8 cellular contexts compared by ENCODE assay signal in genomic region chr9:93566408-93567270, GRCh38. TPM values are rescaled to one million over a fixed set of nuclear protein-coding genes. Genes with fewer than 3 reads are reported as not detected.
DNase-seq lines count a peak whose midpoint lies in the region; ATAC-seq and TF ChIP-seq lines count a peak whose summit lies in the region.

No MANE protein-coding gene starts in this region.

- peak overlapping the region; percentile 96 for H3K4me2 ChIP-seq in PC-3 (ENCODE audit: low read length)

- H3K4me1 ChIP-seq in PC-3 (ENCODE audit: insufficient read depth, low read length) (peaks cover 7% of the 10 kb centered on the region), esophagus muscularis mucosa (peaks cover 11 to 17% (median 14%) of the 10 kb centered on the region in 4 donors)

- H3K27me3 ChIP-seq in PC-3 (ENCODE audit: low read length) (no peaks in the 10 kb centered on the region), esophagus muscularis mucosa (no peaks in the 10 kb centered on the region)

- no peaks in the 10 kb centered on the region; the same call in 1 of the 2 replicates for H3K36me3 ChIP-seq in PC-3 (ENCODE audit: low read depth, low read length)
- peaks cover 18 to 37% (median 30%) of the 10 kb centered on the region in 4 donors for H3K36me3 ChIP-seq in esophagus muscularis mucosa

- TF ChIP-seq POLR2A in esophagus muscularis mucosa (IDR thresholded peaks at IDR 0.05; ENCODE audit: low read depth): peak; percentile 76

- no peak for TF ChIP-seq EP300 in esophagus muscularis mucosa (IDR thresholded peaks at IDR 0.05)

- POLR2A ChIA-PET in PC-3 (lab: Charles Lee; ENCODE audit: unreplicated experiment): interaction anchor here (0.5 to 0.7 kb wide), 4 partner anchors 14 to 412 kb away, joined by 3 to 4 read pairs (median 4); no protein-coding TSS in a partner anchor

- H2AFZ ChIP-seq in PC-3 (ENCODE audit: low read length): peak overlapping the region; percentile 81

- BruUV-seq in PC-3 (replicated peaks; lab: Mats Ljungman, UMichigan): TSS peak; percentile 81

- CTCF ChIA-PET in PC-3 (lab: Charles Lee): interaction anchor here (0.6 to 0.7 kb wide), 3 partner anchors 9 to 620 kb away, joined by 3 to 6 read pairs (median 3); partner anchors contain the start of gene FGD3

- TF ChIP-seq CTCF in PC-3 (conservative IDR thresholded peaks at IDR 0.05; ENCODE audit: low read depth, low read length) (peak; percentile 72), esophagus muscularis mucosa (IDR thresholded peaks at IDR 0.05) (peak; percentile 95 to 99 (median 97))

- DNase-seq in DMS53 treated with DMSO at 0.1 percent for 48 hours (lab: John Stamatoyannopoulos, UW; ENCODE audit: unreplicated experiment) (peak; percentile 82), PC-3 (peak; percentile 93), esophagus muscularis mucosa (ENCODE audit: extremely low spot score) (peak; percentile 99), myocyte (ENCODE audit: low read depth) (peak; percentile 96)
- peak; percentile 89 for DNase-seq in Jurkat, Clone E6-1 (ENCODE audit: low read depth, low spot score)
- peak; percentile 99 to 100 for DNase-seq in activated T-cell treated with anti-CD3 and anti-CD28 coated beads, Interleukin-2, amount 50 U/mL, for 48 hours
- DNase-seq in stimulated activated CD8-positive, alpha-beta memory T cell treated with anti-CD3 and anti-CD28 coated beads, Interleukin-7, amount 100 ng/mL, for 48 hours (ENCODE audit: extremely low read depth in 1 of 2, low read depth in 1 of 2): peak; percentile 96 to 99

- WGBS in esophagus muscularis mucosa: 1% methylated on average over 20 of the region's 69 CpGs

- no peaks in the 10 kb centered on the region for H3K79me2 ChIP-seq in PC-3 (ENCODE audit: low read length)

- peak overlapping the region; percentile 79 for H3K4me3 ChIP-seq in Jurkat, Clone E6-1 (ENCODE audit: low read length)
- peak overlapping the region; percentile 73 for H3K4me3 ChIP-seq in PC-3 (ENCODE audit: low read length)
- H3K4me3 ChIP-seq in esophagus muscularis mucosa: peak overlapping the region; percentile 55 to 68 (median 64)

- H3F3A ChIP-seq in PC-3 (ENCODE audit: low read length, unreplicated experiment): no peaks in the 10 kb centered on the region

- intact Hi-C loops in PC-3 (cut with micrococcal nuclease): loop anchor here (1.0 to 10.0 kb wide), 4 partner anchors 115 to 402 kb away; partner anchors contain the start of gene FAM120A
- intact Hi-C loops in esophagus muscularis mucosa (cut with DNase I): loop anchor here (2.0 kb wide), 1 partner anchor 114 kb away; the partner anchor contains the start of gene FAM120AOS

- H3K9ac ChIP-seq in PC-3 (ENCODE audit: low read length): peak overlapping the region; percentile 98

- ATAC-seq in GM21619 (IDR thresholded peaks at IDR 0.05; ENCODE audit: unreplicated experiment) (peak; percentile 76), PC-3 (peak; percentile 99)

- no peaks in the 10 kb centered on the region for H4K20me1 ChIP-seq in PC-3 (ENCODE audit: low read length)

- H3K27ac ChIP-seq in PC-3 (ENCODE audit: low read length) (peak overlapping the region; percentile 57), esophagus muscularis mucosa (replicated peaks in 1 of 4) (peak overlapping the region; percentile 91 to 96 (median 94))

- H3K9me3 ChIP-seq in PC-3 (ENCODE audit: low read length) (no peaks in the 10 kb centered on the region), esophagus muscularis mucosa (no peaks in the 10 kb centered on the region)

- no peaks in the 10 kb centered on the region for H3K9me2 ChIP-seq in PC-3 (replicated peaks; ENCODE audit: low read length)

RNA-seq across cellular contexts. Expression of gene PHF2, which starts 9.7 kb away (rescaled TPM):
- polyA plus RNA-seq in Jurkat, Clone E6-1 (2012; ENCODE audit: insufficient read depth, insufficient read length): 17.7 TPM
- total RNA-seq in PC-3 (2014; rRNA removed) (10.6 and 12.0 TPM in 2 replicates), esophagus muscularis mucosa (10 to 100 TPM; 35.7 to 53.5 (median 43.2) TPM), myocyte (15.9 and 17.6 TPM in 2 replicates)
- 13.2 TPM for polyA plus RNA-seq in myocyte (2012)

Comparison
In these comparisons a context has a peak if more than half of its experiments do, and no peak if none do; other contexts are left out.
1. Peak in every context shown above with its lines: DNase-seq, ATAC-seq, H3K4me3 ChIP-seq and H3K27ac ChIP-seq.